In the genomic region with DNA sequence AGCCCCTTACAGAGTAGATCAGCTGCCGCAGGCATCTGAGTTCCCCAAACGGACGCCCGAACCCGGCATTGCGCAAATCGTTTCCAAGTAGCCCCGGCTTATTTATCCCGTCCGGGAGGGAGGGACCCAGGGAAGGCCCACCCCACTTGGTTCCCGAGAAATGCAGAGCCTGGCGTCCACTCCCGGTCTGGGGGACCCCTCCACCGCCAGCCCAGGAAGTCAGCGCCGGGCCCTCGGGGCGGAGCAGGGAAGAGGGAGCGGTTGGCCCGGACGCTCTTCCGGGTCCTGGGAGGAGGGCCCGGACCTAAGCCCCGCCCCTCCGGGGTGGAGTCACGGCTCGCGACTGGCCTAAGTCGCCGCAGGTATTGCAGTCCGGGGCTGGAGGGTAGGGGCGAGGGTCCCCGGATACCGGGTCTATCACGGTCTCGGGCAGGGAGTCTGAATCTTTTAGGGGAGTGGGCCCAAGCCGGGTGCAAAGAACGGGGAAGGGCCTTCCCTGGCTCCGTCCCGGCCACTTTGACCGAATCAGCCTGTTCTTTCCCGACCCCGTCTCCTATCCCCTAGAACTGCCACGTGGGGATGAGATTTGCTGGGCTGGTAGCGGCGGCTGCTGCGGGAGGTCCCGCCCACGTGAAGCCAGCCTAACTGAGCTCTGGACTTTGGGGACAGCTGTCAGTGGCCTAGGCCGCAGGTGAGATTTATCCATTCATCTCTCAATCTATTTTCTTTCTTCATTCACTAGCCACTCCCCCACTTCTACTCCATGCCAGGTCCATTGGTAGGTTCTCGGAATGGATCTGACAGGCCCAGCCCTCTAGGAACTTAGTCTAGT, we compare ENCODE assay signal across 8 cellular contexts. TPM values are rescaled to one million over a fixed set of nuclear protein-coding genes. Genes with fewer than 3 reads are reported as not detected.
DNase-seq lines count a peak whose midpoint lies in the region; TF ChIP-seq lines count a peak whose summit lies in the region.

A gene with protein sequence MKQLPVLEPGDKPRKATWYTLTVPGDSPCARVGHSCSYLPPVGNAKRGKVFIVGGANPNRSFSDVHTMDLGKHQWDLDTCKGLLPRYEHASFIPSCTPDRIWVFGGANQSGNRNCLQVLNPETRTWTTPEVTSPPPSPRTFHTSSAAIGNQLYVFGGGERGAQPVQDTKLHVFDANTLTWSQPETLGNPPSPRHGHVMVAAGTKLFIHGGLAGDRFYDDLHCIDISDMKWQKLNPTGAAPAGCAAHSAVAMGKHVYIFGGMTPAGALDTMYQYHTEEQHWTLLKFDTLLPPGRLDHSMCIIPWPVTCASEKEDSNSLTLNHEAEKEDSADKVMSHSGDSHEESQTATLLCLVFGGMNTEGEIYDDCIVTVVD (plus strand): TSS at position 327 of the 832 bp plus-strand sequence. CDS start 2,472 bp downstream, outside the sequence.

- H3K27ac ChIP-seq in MM.1S (ENCODE audit: low read length) (peak within 1 kb of the TSS; percentile 45; the same call in 1 of the 2 replicates), SJCRH30 (peak within 1 kb of the TSS; percentile 63), neuronal stem cell (replicated peaks; ENCODE audit: low read length) (peak within 1 kb of the TSS; percentile 66)

- no peak within 1 kb of the TSS for H2BK120ac ChIP-seq in neuronal stem cell (ENCODE audit: low read depth, low read length)

- peak within 1 kb of the TSS; percentile 81 for H3K23ac ChIP-seq in neuronal stem cell (ENCODE audit: low read depth, low read length, poor library complexity)

- in situ Hi-C loops in G401 (cut with HindIII; ENCODE audit: low sequenced_read_pairs): no loop called here
- in situ Hi-C loops in HAP-1 (cut with MboI; ENCODE audit: low sequenced_read_pairs): no loop called here

- peaks cover 16% of the 10 kb centered on the region for H3K36me3 ChIP-seq in HAP-1 (replicated peaks)
- H3K36me3 ChIP-seq in MM.1S (replicated peaks; ENCODE audit: insufficient read depth, low read length): no peaks in the 10 kb centered on the region
- H3K36me3 ChIP-seq in SJCRH30: peaks cover 3% of the 10 kb centered on the region; the same call in 1 of the 2 replicates
- peaks cover 2 to 12% of the 10 kb centered on the region in 2 donors for H3K36me3 ChIP-seq in neuronal stem cell (replicated peaks in 1 of 2; ENCODE audit: control insufficient read depth in 2 of 2, insufficient read depth in 2 of 2, low read length in 2 of 2)

- H3K79me1 ChIP-seq in neuronal stem cell (ENCODE audit: low read depth, low read length): no peaks in the 10 kb centered on the region

- H4K20me1 ChIP-seq in MM.1S (ENCODE audit: insufficient read depth, low read length): no peaks in the 10 kb centered on the region

- no peak within 1 kb of the TSS for H2BK5ac ChIP-seq in neuronal stem cell (ENCODE audit: low read length)

- DNase-seq in G401 (ENCODE audit: low spot score) (peak; percentile 94), HAP-1 (ENCODE audit: low spot score in 2 of 2) (peak; percentile 87 to 96), MM.1S (peak; percentile 91), SJCRH30 (peak; percentile 96 to 97), foreskin melanocyte (peak; percentile 87), neuronal stem cell (ENCODE audit: low spot score) (peak; percentile 91)
- peak; percentile 48 to 87 (median 72) for DNase-seq in activated naive CD4-positive, alpha-beta T cell (lab: John Stamatoyannopoulos, UW)

- no peaks in the 10 kb centered on the region for H3K9me3 ChIP-seq in HAP-1
- H3K9me3 ChIP-seq in MM.1S (replicated peaks; ENCODE audit: insufficient read depth, low read length): no peaks in the 10 kb centered on the region
- H3K9me3 ChIP-seq in SJCRH30 (replicated peaks): no peaks in the 10 kb centered on the region
- no peaks in the 10 kb centered on the region for H3K9me3 ChIP-seq in neuronal stem cell (replicated peaks in 1 of 2; ENCODE audit: control insufficient read depth in 2 of 2, insufficient read depth in 1 of 2, low read depth in 1 of 2, low read length in 2 of 2)

- WGBS in neuronal stem cell (ENCODE audit: extremely low coverage in 2 of 2, insufficient read length in 2 of 2, insufficient replicate concordance in 1 of 2), 2 donors: no CpG with 5 or more reads among the region's 51 CpGs

- H2BK15ac ChIP-seq in neuronal stem cell (ENCODE audit: low read length): no peak within 1 kb of the TSS

- H3K18ac ChIP-seq in neuronal stem cell (ENCODE audit: low read length): peak within 1 kb of the TSS; percentile 55

- TF ChIP-seq CTCF in MM.1S (IDR thresholded peaks at IDR 0.05; ENCODE audit: low read length) (no peak), subcutaneous adipose tissue (IDR thresholded peaks at IDR 0.05; ENCODE audit: low read depth) (no peak)

- H3K4ac ChIP-seq in neuronal stem cell (ENCODE audit: low read length): no peak within 1 kb of the TSS

- no peak within 1 kb of the TSS for H2BK12ac ChIP-seq in neuronal stem cell (ENCODE audit: low read length)

- H3K4me1 ChIP-seq in HAP-1 (peaks cover 11% of the 10 kb centered on the region), MM.1S (ENCODE audit: low read length) (peaks cover 5% of the 10 kb centered on the region; the same call in 1 of the 2 replicates), SJCRH30 (peaks cover 4% of the 10 kb centered on the region; the same call in 1 of the 2 replicates), neuronal stem cell (ENCODE audit: control insufficient read depth in 2 of 2, insufficient read depth in 1 of 2, low read depth in 1 of 2, low read length in 2 of 2) (peaks cover 0 to 1% of the 10 kb centered on the region in 2 donors)

- no peak within 1 kb of the TSS for H4K91ac ChIP-seq in neuronal stem cell (ENCODE audit: low read depth, low read length, poor library complexity)

- no peak within 1 kb of the TSS for H2AK5ac ChIP-seq in neuronal stem cell (ENCODE audit: low read depth, low read length)

- peak within 1 kb of the TSS; percentile 77 for H3K4me2 ChIP-seq in MM.1S (ENCODE audit: low read depth, low read length)
- H3K4me2 ChIP-seq in neuronal stem cell (ENCODE audit: insufficient read depth, low read length, poor library complexity, severe bottlenecking): peak within 1 kb of the TSS; percentile 60

- H3K4me3 ChIP-seq in HAP-1: peak within 1 kb of the TSS; percentile 70
- H3K4me3 ChIP-seq in MM.1S (ENCODE audit: low read length): peak within 1 kb of the TSS; percentile 78
- H3K4me3 ChIP-seq in SJCRH30: peak within 1 kb of the TSS; percentile 79
- H3K4me3 ChIP-seq in neuronal stem cell (ENCODE audit: low read length in 2 of 2): peak within 1 kb of the TSS; percentile 75 to 92

- no peak within 1 kb of the TSS for H3K14ac ChIP-seq in neuronal stem cell (ENCODE audit: low read length)

- H3K27me3 ChIP-seq in HAP-1 (ENCODE audit: low read depth) (no peaks in the 10 kb centered on the region), MM.1S (replicated peaks; ENCODE audit: insufficient read depth, low read length) (no peaks in the 10 kb centered on the region), SJCRH30 (no peaks in the 10 kb centered on the region), neuronal stem cell (ENCODE audit: control insufficient read depth in 3 of 3, insufficient read depth in 3 of 3, low read depth in 1 of 3, low read length in 3 of 3) (no peaks in the 10 kb centered on the region)

- H3K9me2 ChIP-seq in MM.1S (replicated peaks; ENCODE audit: insufficient read depth, low read length): no peaks in the 10 kb centered on the region

- peak within 1 kb of the TSS; percentile 56 for H3K9ac ChIP-seq in MM.1S (ENCODE audit: low read length)
- H3K9ac ChIP-seq in neuronal stem cell (ENCODE audit: low read depth, low read length, poor library complexity): no peak within 1 kb of the TSS

- H2AFZ ChIP-seq in MM.1S (ENCODE audit: low read length) (peak within 1 kb of the TSS; percentile 56), neuronal stem cell (ENCODE audit: low read length) (peak within 1 kb of the TSS; percentile 97)

- H3K79me2 ChIP-seq in MM.1S (ENCODE audit: low read length): peaks cover 9% of the 10 kb centered on the region

- no peaks in the 10 kb centered on the region for H3F3A ChIP-seq in MM.1S (ENCODE audit: insufficient read depth, low read length)

- H4K8ac ChIP-seq in neuronal stem cell (ENCODE audit: low read depth, low read length): no peak within 1 kb of the TSS

RNA-seq across cellular contexts. Expression of the gene that starts here (rescaled TPM):
- total RNA-seq in G401 (2014; rRNA removed; shearing (Covaris generic)): 59.2 and 64.2 TPM in 2 replicates
- 27.0 and 29.9 TPM in 2 replicates for total RNA-seq in SJCRH30 (2014; rRNA removed; shearing (Covaris generic))
- polyA plus RNA-seq in neuronal stem cell (2013, experiment 1 of 2): 12.5 TPM
- polyA plus RNA-seq in neuronal stem cell (2013, experiment 2 of 2): 12.3 TPM
- total RNA-seq in subcutaneous adipose tissue: 10 to 100 TPM; 11.9 to 20.7 (median 16.2) TPM

Comparison
In these comparisons a context has a peak if more than half of its experiments do, and no peak if none do; other contexts are left out.
1. Peak in every context shown above with its lines: DNase-seq, H3K4me3 ChIP-seq and H3K27ac ChIP-seq.